9 cellular contexts compared by ENCODE assay signal in genomic region chr13:84844473-84844872, GRCh38.
DNase-seq lines count a peak whose midpoint lies in the region; TF ChIP-seq lines count a peak whose summit lies in the region.
"Had no signal": no experiment of that assay in that cellular context is flagged by ENCODE, and none has a peak within 500 bp of the region (broad histone marks: within the 10 kb centered on the region; RNA-seq: fewer than 3 reads in every experiment).

No MANE protein-coding gene starts in this region.

- H3K27me3 ChIP-seq in WERI-Rb-1 (ENCODE audit: insufficient read depth, low read depth, severe bottlenecking), result no peaks in the 10 kb centered on the region
- H3K27me3 ChIP-seq in neuronal stem cell (ENCODE audit: control insufficient read depth in 3 of 3, insufficient read depth in 3 of 3, low read depth in 1 of 3, low read length in 3 of 3), result no peaks in the 10 kb centered on the region
- H3K27me3 ChIP-seq in esophagus squamous epithelium, result no peaks in the 10 kb centered on the region

- TF ChIP-seq CTCF in WERI-Rb-1 (IDR thresholded peaks at IDR 0.05; ENCODE audit: low read depth, low read length), result peak; percentile 41
- peak in 1 of 6 experiments; percentile 31 for TF ChIP-seq CTCF in esophagus squamous epithelium (IDR thresholded peaks at IDR 0.05)

- H3K4me2 ChIP-seq in neuronal stem cell (ENCODE audit: insufficient read depth, low read length, poor library complexity, severe bottlenecking), result no peak overlapping the region

- no peak overlapping the region for H2BK12ac ChIP-seq in neuronal stem cell (ENCODE audit: low read length)

- intact Hi-C loops in esophagus squamous epithelium (cut with DNase I), result no loop called here

- H3K9me3 ChIP-seq in WERI-Rb-1 (ENCODE audit: severe bottlenecking), result no peaks in the 10 kb centered on the region
- H3K9me3 ChIP-seq in neuronal stem cell (replicated peaks in 1 of 2; ENCODE audit: control insufficient read depth in 2 of 2, insufficient read depth in 1 of 2, low read depth in 1 of 2, low read length in 2 of 2), result peaks cover 0 to 6% of the 10 kb centered on the region in 2 donors
- H3K9me3 ChIP-seq in esophagus squamous epithelium, result no peaks in the 10 kb centered on the region

- H2BK15ac ChIP-seq in neuronal stem cell (ENCODE audit: low read length), result no peak overlapping the region

- no peak overlapping the region for H3K14ac ChIP-seq in neuronal stem cell (ENCODE audit: low read length)

- no peak for TF ChIP-seq POLR2A in esophagus squamous epithelium (IDR thresholded peaks at IDR 0.05)

- no peak overlapping the region for H4K91ac ChIP-seq in neuronal stem cell (ENCODE audit: low read depth, low read length, poor library complexity)

- no peak overlapping the region for H3K23ac ChIP-seq in neuronal stem cell (ENCODE audit: low read depth, low read length, poor library complexity)

- H3K18ac ChIP-seq in neuronal stem cell (ENCODE audit: low read length), result no peak overlapping the region

- no peaks in the 10 kb centered on the region for H3K4me1 ChIP-seq in neuronal stem cell (ENCODE audit: control insufficient read depth in 2 of 2, insufficient read depth in 1 of 2, low read depth in 1 of 2, low read length in 2 of 2)
- no peaks in the 10 kb centered on the region for H3K4me1 ChIP-seq in esophagus squamous epithelium

- H3K27ac ChIP-seq in WERI-Rb-1, result no peak overlapping the region
- no peak overlapping the region for H3K27ac ChIP-seq in neuronal stem cell (replicated peaks; ENCODE audit: low read length)
- H3K27ac ChIP-seq in esophagus squamous epithelium, result no peak overlapping the region

- H3K36me3 ChIP-seq in WERI-Rb-1 (no peaks in the 10 kb centered on the region), neuronal stem cell (replicated peaks in 1 of 2; ENCODE audit: control insufficient read depth in 2 of 2, insufficient read depth in 2 of 2, low read length in 2 of 2) (no peaks in the 10 kb centered on the region), esophagus squamous epithelium (no peaks in the 10 kb centered on the region)

- no peak overlapping the region for H3K9ac ChIP-seq in neuronal stem cell (ENCODE audit: low read depth, low read length, poor library complexity)

- H2AK5ac ChIP-seq in neuronal stem cell (ENCODE audit: low read depth, low read length), result no peak overlapping the region

- H3K4ac ChIP-seq in neuronal stem cell (ENCODE audit: low read length), result no peak overlapping the region

- no peak overlapping the region for H2AFZ ChIP-seq in neuronal stem cell (ENCODE audit: low read length)

- H4K8ac ChIP-seq in neuronal stem cell (ENCODE audit: low read depth, low read length), result no peak overlapping the region

- no peak overlapping the region for H3K4me3 ChIP-seq in WERI-Rb-1 (ENCODE audit: low read depth, low read length)
- H3K4me3 ChIP-seq in neuronal stem cell (ENCODE audit: low read length in 2 of 2), result no peak overlapping the region
- H3K4me3 ChIP-seq in esophagus squamous epithelium, result no peak overlapping the region

- peak; percentile 3 for DNase-seq in NCI-H2196 (lab: John Stamatoyannopoulos, UW; ENCODE audit: unreplicated experiment)
- DNase-seq in NCI-H2196 treated with DMSO at 0.1 percent for 48 hours (lab: John Stamatoyannopoulos, UW; ENCODE audit: unreplicated experiment), result no peak
- DNase-seq in NCI-H1436 treated with DMSO at 0.1 percent for 48 hours (lab: John Stamatoyannopoulos, UW), result peak; percentile 7
- DNase-seq in WERI-Rb-1, result no peak
- peak; percentile 24 for DNase-seq in neuronal stem cell (ENCODE audit: low spot score)
- DNase-seq in stimulated activated CD4-positive, alpha-beta T cell treated with anti-CD3 and anti-CD28 coated beads, Interleukin-15, amount 100 ng/mL, for 24 hours, result no peak
- no peak for DNase-seq in esophagus squamous epithelium (lab: John Stamatoyannopoulos, UW)
- DNase-seq in 8988T, result no peak
- DNase-seq: C1 segment of cervical spinal cord had no signal

- WGBS in neuronal stem cell (ENCODE audit: extremely low coverage in 2 of 2, insufficient read length in 2 of 2, insufficient replicate concordance in 1 of 2), 2 donors, result no CpG with 5 or more reads among the region's 1 CpG
- WGBS in esophagus squamous epithelium, 2 donors, result 19 to 43% methylated on average over 1 of the region's 1 CpG

- no peaks in the 10 kb centered on the region for H3K79me1 ChIP-seq in neuronal stem cell (ENCODE audit: low read depth, low read length)

- H2BK5ac ChIP-seq in neuronal stem cell (ENCODE audit: low read length), result no peak overlapping the region

- H2BK120ac ChIP-seq in neuronal stem cell (ENCODE audit: low read depth, low read length), result no peak overlapping the region

Comparison
In these comparisons a context has a peak if more than half of its experiments do, and no peak if none do; other contexts are left out.
1. DNase-seq: peak in NCI-H2196 (single experiment), NCI-H1436 treated with DMSO at 0.1 percent for 48 hours (single experiment) and neuronal stem cell (single experiment); none in NCI-H2196 treated with DMSO at 0.1 percent for 48 hours (single experiment), WERI-Rb-1 (single experiment), stimulated activated CD4-positive, alpha-beta T cell treated with anti-CD3 and anti-CD28 coated beads, Interleukin-15, amount 100 ng/mL, for 24 hours (single experiment), esophagus squamous epithelium (single experiment) and 8988T (single experiment).